2 cellular contexts compared by ENCODE assay signal in the genomic region with DNA sequence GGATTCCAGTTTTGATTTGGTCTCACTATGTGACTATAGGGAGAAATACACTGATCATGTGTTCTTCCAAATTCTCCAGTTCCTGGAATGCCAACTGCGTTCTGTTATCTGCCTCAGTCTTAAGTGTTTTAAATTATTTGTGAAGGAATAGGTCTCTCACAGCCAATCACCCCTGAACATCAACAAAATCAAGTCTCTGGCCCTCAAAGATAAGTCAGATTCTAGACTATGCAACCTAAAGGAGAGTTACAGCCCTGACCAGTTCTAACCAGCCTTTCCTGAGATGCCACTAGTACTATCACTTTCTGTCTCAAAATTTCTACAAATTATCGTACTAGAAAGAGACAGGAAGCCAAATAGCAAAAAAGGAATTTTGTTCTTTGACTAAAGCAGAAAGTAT.
TF ChIP-seq lines count a peak whose summit lies in the region.

No MANE protein-coding gene starts in this region.

TF ChIP-seq in SK-N-SH, 30 proteins besides CTCF, POLR2A, EP300 and RAD21:
- TF ChIP-seq NRF1 (IDR thresholded peaks at IDR 0.05; ENCODE audit: low read depth, low read length): no peak
- TF ChIP-seq FOXJ3 (CRISPR knock-in tag; IDR thresholded peaks at IDR 0.05): no peak
- TF ChIP-seq PBX3 (IDR thresholded peaks at IDR 0.05): no peak
- TF ChIP-seq, protein P1, sequence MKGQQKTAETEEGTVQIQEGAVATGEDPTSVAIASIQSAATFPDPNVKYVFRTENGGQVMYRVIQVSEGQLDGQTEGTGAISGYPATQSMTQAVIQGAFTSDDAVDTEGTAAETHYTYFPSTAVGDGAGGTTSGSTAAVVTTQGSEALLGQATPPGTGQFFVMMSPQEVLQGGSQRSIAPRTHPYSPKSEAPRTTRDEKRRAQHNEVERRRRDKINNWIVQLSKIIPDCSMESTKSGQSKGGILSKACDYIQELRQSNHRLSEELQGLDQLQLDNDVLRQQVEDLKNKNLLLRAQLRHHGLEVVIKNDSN (IDR thresholded peaks at IDR 0.05; ENCODE audit: borderline replicate concordance, low read depth): no peak
- no peak for TF ChIP-seq ZBTB33 (IDR thresholded peaks at IDR 0.05; ENCODE audit: borderline replicate concordance, low read depth)
- no peak for TF ChIP-seq JUND (IDR thresholded peaks at IDR 0.05)
- no peak for TF ChIP-seq POLR2AphosphoS5 (IDR thresholded peaks at IDR 0.05; ENCODE audit: low read depth, low read length)
- TF ChIP-seq, protein P2, sequence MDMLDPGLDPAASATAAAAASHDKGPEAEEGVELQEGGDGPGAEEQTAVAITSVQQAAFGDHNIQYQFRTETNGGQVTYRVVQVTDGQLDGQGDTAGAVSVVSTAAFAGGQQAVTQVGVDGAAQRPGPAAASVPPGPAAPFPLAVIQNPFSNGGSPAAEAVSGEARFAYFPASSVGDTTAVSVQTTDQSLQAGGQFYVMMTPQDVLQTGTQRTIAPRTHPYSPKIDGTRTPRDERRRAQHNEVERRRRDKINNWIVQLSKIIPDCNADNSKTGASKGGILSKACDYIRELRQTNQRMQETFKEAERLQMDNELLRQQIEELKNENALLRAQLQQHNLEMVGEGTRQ (IDR thresholded peaks at IDR 0.05; ENCODE audit: borderline replicate concordance, low read depth, low read length): no peak
- no peak for TF ChIP-seq REST (IDR thresholded peaks at IDR 0.05; ENCODE audit: low read depth, low read length)
- no peak for TF ChIP-seq FOXM1 (IDR thresholded peaks at IDR 0.05; ENCODE audit: low read depth)
- no peak for TF ChIP-seq YY1 (IDR thresholded peaks at IDR 0.05; ENCODE audit: low read depth)
- TF ChIP-seq EZH2phosphoT487 (IDR thresholded peaks at IDR 0.05; ENCODE audit: borderline replicate concordance, low read depth): no peak
- no peak for TF ChIP-seq GABPA (IDR thresholded peaks at IDR 0.05; ENCODE audit: low read depth)
- TF ChIP-seq TEAD4 (IDR thresholded peaks at IDR 0.05; ENCODE audit: borderline replicate concordance, insufficient read depth): no peak
- no peak for TF ChIP-seq ELF1 (IDR thresholded peaks at IDR 0.05)
- TF ChIP-seq RXRA (IDR thresholded peaks at IDR 0.05; ENCODE audit: borderline replicate concordance, low read depth): no peak
- TF ChIP-seq CHD2 (IDR thresholded peaks at IDR 0.05; ENCODE audit: low read length, partially characterized antibody): no peak
- no peak for TF ChIP-seq RFX5 (IDR thresholded peaks at IDR 0.05; ENCODE audit: low read length)

TF ChIP-seq in SK-N-SH treated with all-trans-retinoic acid at 6 μM for 48 hours, 23 proteins besides CTCF, POLR2A, EP300 and RAD21:
- TF ChIP-seq CSRNP3 (CRISPR knock-in tag; IDR thresholded peaks at IDR 0.05): no peak
- TF ChIP-seq ZFP30 (CRISPR knock-in tag; IDR thresholded peaks at IDR 0.05): no peak
- TF ChIP-seq PATZ1 (CRISPR knock-in tag; IDR thresholded peaks at IDR 0.05; ENCODE audit: borderline replicate concordance): no peak
- TF ChIP-seq ZNF8 (CRISPR knock-in tag; IDR thresholded peaks at IDR 0.05): no peak
- no peak for TF ChIP-seq ZNF70 (CRISPR knock-in tag; IDR thresholded peaks at IDR 0.05)
- TF ChIP-seq ARNTL (CRISPR knock-in tag; IDR thresholded peaks at IDR 0.05; ENCODE audit: borderline replicate concordance, low read depth): no peak
- no peak for TF ChIP-seq TOX (CRISPR knock-in tag; IDR thresholded peaks at IDR 0.05; ENCODE audit: borderline replicate concordance)
- no peak for TF ChIP-seq OSR1 (CRISPR knock-in tag; IDR thresholded peaks at IDR 0.05)
